ENCODE assay signal across 20 cellular contexts in the genomic region with DNA sequence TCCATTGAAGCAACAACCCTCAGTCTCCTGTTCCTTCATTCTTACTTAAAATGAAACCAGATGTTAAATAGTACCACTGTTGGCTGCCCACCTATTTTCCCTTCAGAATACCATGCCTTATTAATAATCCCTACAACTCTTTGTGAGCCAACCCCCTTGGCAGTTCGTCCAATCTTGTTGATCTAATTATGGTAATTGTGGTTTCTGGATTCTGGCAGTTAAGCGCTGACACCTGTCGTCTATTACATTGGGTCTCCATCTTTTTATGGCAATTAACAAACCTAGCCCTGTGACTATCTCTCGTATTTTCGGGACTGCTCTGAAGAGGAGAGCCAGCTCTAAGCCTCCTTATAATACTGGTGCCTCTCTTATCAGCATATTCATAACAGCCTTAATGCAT.
DNase-seq lines count a peak whose midpoint lies in the region; ATAC-seq lines count a peak whose summit lies in the region.
"Had no signal": no experiment of that assay in that cellular context is flagged by ENCODE, and none has a peak within 500 bp of the region (broad histone marks: within the 10 kb centered on the region; RNA-seq: fewer than 3 reads in every experiment).

No MANE protein-coding gene starts in this region.

- no peaks in the 10 kb centered on the region for H3K4me1 Mint-ChIP-seq in activated T-helper 2 cell treated with anti-CD3 and anti-CD28 coated beads, Interferon-gamma antibody, Interleukin-2, Interleukin-4, amounts not matched to agents 10 μg/mL and 5 μg/mL and 100 μg/mL, durations not matched to agents 14 hours and 24 hours and 36 hours (ENCODE audit: low read depth)
- H3K4me1 Mint-ChIP-seq: B cell had no signal

- no peaks in the 10 kb centered on the region for H3K36me3 Mint-ChIP-seq in activated T-helper 2 cell treated with anti-CD3 and anti-CD28 coated beads, Interferon-gamma antibody, Interleukin-2, Interleukin-4, amounts not matched to agents 10 μg/mL and 5 μg/mL and 100 μg/mL, durations not matched to agents 14 hours and 24 hours and 36 hours (ENCODE audit: low read depth)
- H3K36me3 Mint-ChIP-seq: CD8-positive, alpha-beta T cell had no signal

- no peak for ATAC-seq in GM19397 (IDR thresholded peaks at IDR 0.05; ENCODE audit: unreplicated experiment)
- ATAC-seq: CD8-positive, alpha-beta T cell; HCT116; HepG2 had no signal

- peak; percentile 76 for DNase-seq in NCI-H1105 treated with DMSO at 0.1 percent for 48 hours (lab: John Stamatoyannopoulos, UW)
- peak; percentile 18 for DNase-seq in NCI-H69 (lab: John Stamatoyannopoulos, UW)
- peak; percentile 12 for DNase-seq in SK-N-DZ (ENCODE audit: low spot score)
- DNase-seq in stimulated activated naive CD4-positive, alpha-beta T cell treated with Interleukin-2 at 50 U/mL for 16 hours (lab: John Stamatoyannopoulos, UW): no peak
- no peak for DNase-seq in HT-29 (ENCODE audit: low spot score)
- DNase-seq in activated T-helper 2 cell treated with anti-CD3 and anti-CD28 coated beads, Interferon-gamma antibody, Interleukin-2, Interleukin-4, amounts not matched to agents 10 μg/mL and 5 μg/mL and 100 μg/mL, durations not matched to agents 14 hours and 24 hours and 36 hours (ENCODE audit: low spot score): no peak
- DNase-seq: Caco-2; CD8-positive, alpha-beta T cell; DMS79 treated with DMSO at 0.1 percent for 48 hours; GF-D8; Karpas-422; MV-4-11; NCI-H2081; NCI-H526; SIG-M5; T-helper 2 cell had no signal

- intact Hi-C loops in activated T-helper 2 cell treated with anti-CD3 and anti-CD28 coated beads, Interferon-gamma antibody, Interleukin-2, Interleukin-4, amounts not matched to agents 10 μg/mL and 5 μg/mL and 100 μg/mL, durations not matched to agents 14 hours and 24 hours and 36 hours (cut with micrococcal nuclease): no loop called here

- peaks cover 35% of the 10 kb centered on the region for H3K9me3 Mint-ChIP-seq in activated T-helper 2 cell treated with anti-CD3 and anti-CD28 coated beads, Interferon-gamma antibody, Interleukin-2, Interleukin-4, amounts not matched to agents 10 μg/mL and 5 μg/mL and 100 μg/mL, durations not matched to agents 14 hours and 24 hours and 36 hours

- H3K27me3 Mint-ChIP-seq in activated T-helper 2 cell treated with anti-CD3 and anti-CD28 coated beads, Interferon-gamma antibody, Interleukin-2, Interleukin-4, amounts not matched to agents 10 μg/mL and 5 μg/mL and 100 μg/mL, durations not matched to agents 14 hours and 24 hours and 36 hours (ENCODE audit: low read depth): no peaks in the 10 kb centered on the region
- H3K27me3 Mint-ChIP-seq: B cell had no signal

- no peak overlapping the region for H3K4me3 Mint-ChIP-seq in activated T-helper 2 cell treated with anti-CD3 and anti-CD28 coated beads, Interferon-gamma antibody, Interleukin-2, Interleukin-4, amounts not matched to agents 10 μg/mL and 5 μg/mL and 100 μg/mL, durations not matched to agents 14 hours and 24 hours and 36 hours (ENCODE audit: low read depth)
- H3K4me3 Mint-ChIP-seq: B cell; CD8-positive, alpha-beta T cell had no signal

- H3K27ac Mint-ChIP-seq in activated T-helper 2 cell treated with anti-CD3 and anti-CD28 coated beads, Interferon-gamma antibody, Interleukin-2, Interleukin-4, amounts not matched to agents 10 μg/mL and 5 μg/mL and 100 μg/mL, durations not matched to agents 14 hours and 24 hours and 36 hours: no peak overlapping the region
- H3K27ac Mint-ChIP-seq: B cell; CD8-positive, alpha-beta T cell had no signal

Comparison
In these comparisons a context has a peak if more than half of its experiments do, and no peak if none do; other contexts are left out.
1. DNase-seq: peak in NCI-H1105 treated with DMSO at 0.1 percent for 48 hours (single experiment), NCI-H69 (single experiment) and SK-N-DZ (single experiment); none in stimulated activated naive CD4-positive, alpha-beta T cell treated with Interleukin-2 at 50 U/mL for 16 hours (single experiment), HT-29 (single experiment) and activated T-helper 2 cell treated with anti-CD3 and anti-CD28 coated beads, Interferon-gamma antibody, Interleukin-2, Interleukin-4, amounts not matched to agents 10 μg/mL and 5 μg/mL and 100 μg/mL, durations not matched to agents 14 hours and 24 hours and 36 hours (single experiment).